Comparison of ENCODE assay signal across 11 cellular contexts in the genomic region with DNA sequence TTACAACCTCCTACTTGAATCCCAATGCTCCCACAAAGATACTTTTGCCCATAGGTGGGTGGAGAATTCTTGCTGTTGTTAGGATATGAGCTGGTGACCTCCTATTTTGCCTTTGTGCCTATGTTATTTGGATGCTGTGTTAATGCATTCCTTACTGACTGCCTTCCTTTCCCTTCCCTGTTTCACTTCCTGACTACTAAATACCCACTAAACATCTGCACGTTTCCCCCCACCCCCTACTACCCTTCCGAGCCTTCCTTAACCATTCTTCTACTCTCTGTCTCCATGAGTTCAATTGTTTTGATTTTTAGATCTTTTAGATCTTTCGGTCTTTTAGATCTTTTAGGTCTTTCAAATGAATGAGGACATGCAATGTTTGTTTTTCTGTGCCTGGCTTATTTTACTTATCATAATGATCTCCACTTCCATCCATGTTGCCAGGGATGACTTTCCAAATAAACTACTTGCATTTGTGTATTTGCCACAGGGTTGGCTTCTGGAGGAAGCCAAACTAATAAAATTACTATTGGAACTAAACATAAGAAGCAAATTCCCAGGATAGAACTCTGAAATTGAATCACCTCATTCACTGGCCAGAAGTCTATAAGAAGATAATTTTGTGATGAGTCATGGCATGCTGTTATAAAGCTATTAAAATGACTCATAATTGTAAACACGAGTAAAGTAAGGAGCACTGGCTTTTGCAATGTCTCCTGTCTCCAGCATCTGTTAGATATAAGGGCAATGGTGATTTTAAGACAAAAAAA.
DNase-seq lines count a peak whose midpoint lies in the region; ATAC-seq and TF ChIP-seq lines count a peak whose summit lies in the region.
"Had no signal": no experiment of that assay in that cellular context is flagged by ENCODE, and none has a peak within 500 bp of the region (broad histone marks: within the 10 kb centered on the region; RNA-seq: fewer than 3 reads in every experiment).

No MANE protein-coding gene starts in this region.

- ATAC-seq in GM18867 (IDR thresholded peaks at IDR 0.05; ENCODE audit: unreplicated experiment) (no peak), GM18858 (IDR thresholded peaks at IDR 0.05; ENCODE audit: unreplicated experiment) (no peak)

- peak; percentile 58 for DNase-seq in GM03348 (ENCODE audit: low spot score)
- DNase-seq in NCI-H460 (ENCODE audit: extremely low read depth, low read depth): peak; percentile 72
- DNase-seq in dedifferentiated amniotic fluid mesenchymal stem cell (ENCODE audit: extremely low spot score): peak; percentile 95
- peak; percentile 60 for DNase-seq in non-pigmented ciliary epithelial cell (ENCODE audit: low read depth)
- no peak for DNase-seq in sigmoid colon
- no peak for DNase-seq in transverse colon
- DNase-seq: activated CD4-positive, alpha-beta T cell treated with anti-CD3 and anti-CD28 coated beads, Interleukin-2, amount 10 ng/mL, durations not matched to agents 7 days and 5 days; central memory CD4-positive, alpha-beta T cell; NCI-H1694 had no signal

- TF ChIP-seq CTCF in sigmoid colon (IDR thresholded peaks at IDR 0.05) (no peak), transverse colon (IDR thresholded peaks at IDR 0.05) (no peak)

- peaks cover 0 to 18% (median 13%) of the 10 kb centered on the region in 4 donors for H3K4me1 ChIP-seq in sigmoid colon
- H3K4me1 ChIP-seq in transverse colon: peaks cover 0 to 7% (median 2%) of the 10 kb centered on the region in 4 donors

- WGBS in sigmoid colon, 2 donors: 41 to 49% methylated on average over 4 of the region's 4 CpGs
- WGBS in transverse colon (ENCODE audit: low coverage in 1 of 2), 2 donors: 27 to 33% methylated on average over 4 of the region's 4 CpGs

- TF ChIP-seq EP300 in sigmoid colon (IDR thresholded peaks at IDR 0.05): peak in 2 of 4 donors; percentile 26 to 37
- TF ChIP-seq EP300 in transverse colon (IDR thresholded peaks at IDR 0.05; ENCODE audit: low read depth): no peak

- H3K27ac ChIP-seq in sigmoid colon (peak overlapping the region in 2 of 4 donors; percentile 44 to 51), transverse colon (no peak overlapping the region)

- no peaks in the 10 kb centered on the region for H3K36me3 ChIP-seq in sigmoid colon
- no peaks in the 10 kb centered on the region for H3K36me3 ChIP-seq in transverse colon

- H3K9me3 ChIP-seq in sigmoid colon (no peaks in the 10 kb centered on the region), transverse colon (no peaks in the 10 kb centered on the region)

- TF ChIP-seq POLR2A in sigmoid colon (IDR thresholded peaks at IDR 0.05): no peak
- TF ChIP-seq POLR2A in transverse colon (IDR thresholded peaks at IDR 0.05): no peak

- in situ Hi-C loops in transverse colon (cut with MboI; ENCODE audit: low pct_ligation_motif_present in 1 of 4, low pct_unique_long_range_greater_than_20kb in 1 of 4, low sequenced_read_pairs in 3 of 4): no loop called here

- H3K27me3 ChIP-seq in sigmoid colon (no peaks in the 10 kb centered on the region), transverse colon (no peaks in the 10 kb centered on the region)

- H3K4me3 ChIP-seq in sigmoid colon: no peak overlapping the region
- H3K4me3 ChIP-seq in transverse colon: no peak overlapping the region

- intact Hi-C loops in sigmoid colon (cut with DNase I): loop anchor here (10.0 kb wide), 1 partner anchor 588 kb away; a partner anchor contains a TSS
- intact Hi-C loops in transverse colon (cut with DNase I; ENCODE audit: low total_unique reads): no loop called here

Comparison
In these comparisons a context has a peak if more than half of its experiments do, and no peak if none do; other contexts are left out.
1. DNase-seq: peak in GM03348 (single experiment), NCI-H460 (single experiment), dedifferentiated amniotic fluid mesenchymal stem cell (single experiment) and non-pigmented ciliary epithelial cell (single experiment); none in sigmoid colon (single experiment) and transverse colon (single experiment).